In genomic region chr3:129314757-129315385, GRCh38 we compare ENCODE assay signal across 1 cellular context.
TF ChIP-seq lines count a peak whose summit lies in the region.

No MANE protein-coding gene starts in this region.

TF ChIP-seq in HepG2, 621 proteins besides CTCF, POLR2A, EP300 and RAD21 (continued from another document and continues in another):
- peak; percentile 55 for TF ChIP-seq ZNF800 (CRISPR knock-in tag; IDR thresholded peaks at IDR 0.05)
- no peak for TF ChIP-seq HOXA5 (CRISPR knock-in tag; IDR thresholded peaks at IDR 0.05)
- TF ChIP-seq ZNF431 (CRISPR knock-in tag; IDR thresholded peaks at IDR 0.05; ENCODE audit: borderline replicate concordance, low read depth): no peak
- TF ChIP-seq MAX (IDR thresholded peaks at IDR 0.05): peak; percentile 70
- no peak for TF ChIP-seq ZFP37 (CRISPR knock-in tag; IDR thresholded peaks at IDR 0.05; ENCODE audit: borderline replicate concordance)
- no peak for TF ChIP-seq TCF7 (IDR thresholded peaks at IDR 0.05; ENCODE audit: low read depth)
- TF ChIP-seq HMGXB3 (CRISPR knock-in tag; IDR thresholded peaks at IDR 0.05; ENCODE audit: borderline replicate concordance): no peak
- TF ChIP-seq GATAD2A (CRISPR knock-in tag; IDR thresholded peaks at IDR 0.05): no peak
- TF ChIP-seq ZC3H4 (CRISPR knock-in tag; IDR thresholded peaks at IDR 0.05; ENCODE audit: borderline replicate concordance): peak; percentile 15; the same call in 1 of the 2 replicates
- peak; percentile 79 for TF ChIP-seq NFYB (CRISPR knock-in tag; IDR thresholded peaks at IDR 0.05)
- TF ChIP-seq ZNF878 (CRISPR knock-in tag; IDR thresholded peaks at IDR 0.05): no peak
- no peak for TF ChIP-seq ZNF205 (CRISPR knock-in tag; IDR thresholded peaks at IDR 0.05)
- peak; percentile 62 for TF ChIP-seq YY1 (IDR thresholded peaks at IDR 0.05; ENCODE audit: insufficient read depth, insufficient replicate concordance, low read depth, low read length)
- TF ChIP-seq NFE2L1 (CRISPR knock-in tag; IDR thresholded peaks at IDR 0.05; ENCODE audit: borderline replicate concordance): no peak
- no peak for TF ChIP-seq ZNF556 (CRISPR knock-in tag; IDR thresholded peaks at IDR 0.05; ENCODE audit: borderline replicate concordance)
- TF ChIP-seq ARHGAP35 (CRISPR knock-in tag; IDR thresholded peaks at IDR 0.05; ENCODE audit: borderline replicate concordance): no peak
- TF ChIP-seq MYPOP (CRISPR knock-in tag; IDR thresholded peaks at IDR 0.05): no peak
- no peak for TF ChIP-seq ZNF646 (CRISPR knock-in tag; IDR thresholded peaks at IDR 0.05)
- TF ChIP-seq ZSCAN30 (CRISPR knock-in tag; IDR thresholded peaks at IDR 0.05): no peak
- TF ChIP-seq ZNF24 (IDR thresholded peaks at IDR 0.05): no peak
- TF ChIP-seq KDM4B (CRISPR knock-in tag; IDR thresholded peaks at IDR 0.05): no peak
- no peak for TF ChIP-seq NCOR1 (IDR thresholded peaks at IDR 0.05; ENCODE audit: borderline replicate concordance, low read length)
- no peak for TF ChIP-seq ZBTB33 (CRISPR knock-in tag; IDR thresholded peaks at IDR 0.05)
- TF ChIP-seq ZNF367 (CRISPR knock-in tag; IDR thresholded peaks at IDR 0.05; ENCODE audit: borderline replicate concordance): peak; percentile 38; the same call in 1 of the 2 replicates
- no peak for TF ChIP-seq NCOA2 (CRISPR knock-in tag; IDR thresholded peaks at IDR 0.05)
- no peak; the same call in 1 of the 2 replicates for TF ChIP-seq ZNF788 (CRISPR knock-in tag; IDR thresholded peaks at IDR 0.05; ENCODE audit: borderline replicate concordance)
- TF ChIP-seq XBP1 (CRISPR knock-in tag; IDR thresholded peaks at IDR 0.05): no peak
- TF ChIP-seq TRIM24 (CRISPR knock-in tag; IDR thresholded peaks at IDR 0.05): no peak
- TF ChIP-seq KLF16 (CRISPR knock-in tag; IDR thresholded peaks at IDR 0.05): no peak
- TF ChIP-seq KDM5B (CRISPR knock-in tag; IDR thresholded peaks at IDR 0.05; ENCODE audit: borderline replicate concordance): no peak; the same call in 1 of the 2 replicates
- TF ChIP-seq PBX3 (CRISPR knock-in tag; IDR thresholded peaks at IDR 0.05; ENCODE audit: borderline replicate concordance): no peak
- no peak for TF ChIP-seq IRF1 (CRISPR knock-in tag; IDR thresholded peaks at IDR 0.05; ENCODE audit: low read depth)
- TF ChIP-seq ZSCAN25 (CRISPR knock-in tag; IDR thresholded peaks at IDR 0.05): peak; percentile 51; the same call in 1 of the 2 replicates
- TF ChIP-seq SOX6 (IDR thresholded peaks at IDR 0.05): no peak
- peak; percentile 4; the same call in 1 of the 2 replicates for TF ChIP-seq SOX6 (CRISPR knock-in tag; IDR thresholded peaks at IDR 0.05)
- TF ChIP-seq ARNT (IDR thresholded peaks at IDR 0.05): no peak
- no peak for TF ChIP-seq MED13 (CRISPR knock-in tag; IDR thresholded peaks at IDR 0.05)
- TF ChIP-seq ZBTB42 (CRISPR knock-in tag; IDR thresholded peaks at IDR 0.05): no peak
- no peak for TF ChIP-seq CAMTA2 (CRISPR knock-in tag; IDR thresholded peaks at IDR 0.05; ENCODE audit: borderline replicate concordance)
- TF ChIP-seq ZNF550 (CRISPR knock-in tag; IDR thresholded peaks at IDR 0.05; ENCODE audit: borderline replicate concordance): no peak
- 0 out of 2 replicates have a peak, but pooled peaks have one; percentile 30 for TF ChIP-seq TFE3 (CRISPR knock-in tag; IDR thresholded peaks at IDR 0.05)
- TF ChIP-seq ZNF33A (CRISPR knock-in tag; IDR thresholded peaks at IDR 0.05; ENCODE audit: borderline replicate concordance): no peak
- TF ChIP-seq CREBL2 (CRISPR knock-in tag; IDR thresholded peaks at IDR 0.05; ENCODE audit: borderline replicate concordance): no peak
- no peak for TF ChIP-seq ZZZ3 (CRISPR knock-in tag; IDR thresholded peaks at IDR 0.05; ENCODE audit: borderline replicate concordance)
- 0 out of 2 replicates have a peak, but pooled peaks have one; percentile 37 for TF ChIP-seq ZNF383 (CRISPR knock-in tag; IDR thresholded peaks at IDR 0.05; ENCODE audit: borderline replicate concordance)
